In the genomic region with DNA sequence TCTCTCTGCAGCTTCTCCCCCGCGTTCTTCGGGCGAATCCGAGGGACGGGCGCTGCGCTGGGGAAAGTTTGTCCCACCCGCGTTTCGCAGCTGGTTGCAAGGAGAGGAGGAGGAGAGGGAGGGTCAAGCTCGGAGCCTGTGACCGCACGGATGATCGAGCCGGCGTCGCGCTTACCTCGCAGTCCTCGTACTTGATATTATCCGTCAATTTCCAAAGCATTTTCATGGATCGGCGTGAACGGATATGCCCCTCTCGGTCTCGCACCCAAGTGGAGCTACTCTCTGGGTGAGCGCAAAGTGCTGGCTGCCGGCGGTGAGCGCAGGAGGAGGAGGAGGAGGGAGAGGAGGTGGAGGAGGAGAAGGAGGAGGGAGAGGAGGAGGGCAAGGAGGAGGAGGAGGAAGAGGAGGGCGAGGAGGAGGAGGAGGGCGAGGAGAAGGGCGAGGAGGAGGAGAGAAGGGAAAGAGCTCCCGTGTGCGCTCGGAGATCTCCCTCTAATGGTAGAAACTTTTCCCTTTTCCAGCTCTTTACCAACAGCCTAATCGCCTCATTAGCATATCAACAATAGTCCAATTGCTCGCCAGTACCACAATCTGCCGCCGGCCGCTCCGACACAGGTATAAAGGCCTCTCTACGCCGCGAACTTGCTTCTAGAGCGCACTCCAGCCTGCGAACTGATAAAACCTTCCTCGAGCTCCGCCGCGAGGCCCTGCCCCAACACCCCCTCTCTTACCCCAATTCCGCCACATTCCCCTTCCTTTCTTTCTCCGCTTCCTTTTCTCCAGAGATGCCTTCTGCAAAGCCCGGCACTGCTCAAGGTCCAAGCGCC, we compare ENCODE assay signal across 8 cellular contexts. TPM values are rescaled to one million over a fixed set of nuclear protein-coding genes. Genes with fewer than 3 reads are reported as not detected.
DNase-seq lines count a peak whose midpoint lies in the region; ATAC-seq and TF ChIP-seq lines count a peak whose summit lies in the region.

Gene TFAP2A (minus strand): TSS at position 309 of the 827 bp plus-strand sequence. CDS start 83 bp downstream, at position 226.

- TF ChIP-seq CTCF in astrocyte of the spinal cord (IDR thresholded peaks at IDR 0.05; ENCODE audit: low read depth, low read length): peak; percentile 27
- no peak for TF ChIP-seq CTCF in mesothelial cell of epicardium (IDR thresholded peaks at IDR 0.05; ENCODE audit: unreplicated experiment)

- H3K4me3 Mint-ChIP-seq in mesothelial cell of epicardium: peak within 1 kb of the TSS; percentile 98

- peaks cover 87% of the 10 kb centered on the region for H3K27me3 Mint-ChIP-seq in mesothelial cell of epicardium (ENCODE audit: low read depth)

- peaks cover 45% of the 10 kb centered on the region for H3K4me1 ChIP-seq in BLaER1
- H3K4me1 ChIP-seq in HUES48 (ENCODE audit: control insufficient read depth, insufficient read depth, low read length): peaks cover 55% of the 10 kb centered on the region

- H3K27me3 ChIP-seq in BLaER1 (peaks cover 99% of the 10 kb centered on the region), HUES48 (ENCODE audit: control insufficient read depth, insufficient read depth, low read length) (peaks cover 99% of the 10 kb centered on the region)

- no peaks in the 10 kb centered on the region for H3K36me3 ChIP-seq in BLaER1
- H3K36me3 ChIP-seq in HUES48 (ENCODE audit: control insufficient read depth, insufficient read depth, low read length): no peaks in the 10 kb centered on the region

- H4K20me1 ChIP-seq in BLaER1: peaks cover 92% of the 10 kb centered on the region

- H3K4me2 ChIP-seq in BLaER1: peak within 1 kb of the TSS; percentile 96

- ATAC-seq in HG03025 (IDR thresholded peaks at IDR 0.05; ENCODE audit: low FRiP score, unreplicated experiment): no peak

- H3K27ac Mint-ChIP-seq in mesothelial cell of epicardium: peak within 1 kb of the TSS; percentile 100

- in situ Hi-C loops in astrocyte of the spinal cord (cut with HindIII; ENCODE audit: low sequenced_read_pairs): no loop called here

- H3K9me3 ChIP-seq in BLaER1: 0 out of 2 replicates have a peak, but pooled peaks cover 7% of the 10 kb centered on the region
- no peaks in the 10 kb centered on the region for H3K9me3 ChIP-seq in HUES48 (ENCODE audit: control insufficient read depth, insufficient read depth, low read length)

- H3K4me3 ChIP-seq in BLaER1 (no peak within 1 kb of the TSS), HUES48 (ENCODE audit: low read depth, low read length) (peak within 1 kb of the TSS; percentile 50), astrocyte of the spinal cord (ENCODE audit: low read depth, low read length) (no peak within 1 kb of the TSS)

- DNase-seq in astrocyte of the spinal cord (ENCODE audit: low read depth, low spot score) (no peak), mesothelial cell of epicardium (ENCODE audit: low spot score in 2 of 2, unreplicated experiment in 2 of 2) (peak in 1 of 2 experiments; percentile 67), caudate nucleus (lab: John Stamatoyannopoulos, UW) (no peak)
- no peak for DNase-seq in stimulated activated CD4-positive, alpha-beta T cell treated with anti-CD3 and anti-CD28 coated beads, Interleukin-4, amount 100 ng/mL, for 24 hours
- DNase-seq in stimulated activated CD4-positive, alpha-beta T cell treated with anti-CD3 and anti-CD28 coated beads, Interleukin-2, amount 100 ng/mL, for 48 hours: no peak

- H3K9me3 Mint-ChIP-seq in mesothelial cell of epicardium: no peaks in the 10 kb centered on the region

- peaks cover 71% of the 10 kb centered on the region for H3K4me1 Mint-ChIP-seq in mesothelial cell of epicardium

- H3K36me3 Mint-ChIP-seq in mesothelial cell of epicardium: peaks cover 6% of the 10 kb centered on the region

- H3K9ac ChIP-seq in BLaER1 (no peak within 1 kb of the TSS), HUES48 (ENCODE audit: low read depth, low read length) (no peak within 1 kb of the TSS)

- H3K27ac ChIP-seq in BLaER1 (no peak within 1 kb of the TSS), HUES48 (ENCODE audit: low read depth, low read length) (no peak within 1 kb of the TSS), caudate nucleus (ENCODE audit: low read depth, low read length) (no peak within 1 kb of the TSS)

RNA-seq across cellular contexts. Expression of gene TFAP2A, which starts in this region (rescaled TPM):
- 62.4 to 63.5 TPM (median 63.4 TPM) in 3 replicates for total RNA-seq in mesothelial cell of epicardium
